ENCODE assay signal across 13 cellular contexts in the genomic region with DNA sequence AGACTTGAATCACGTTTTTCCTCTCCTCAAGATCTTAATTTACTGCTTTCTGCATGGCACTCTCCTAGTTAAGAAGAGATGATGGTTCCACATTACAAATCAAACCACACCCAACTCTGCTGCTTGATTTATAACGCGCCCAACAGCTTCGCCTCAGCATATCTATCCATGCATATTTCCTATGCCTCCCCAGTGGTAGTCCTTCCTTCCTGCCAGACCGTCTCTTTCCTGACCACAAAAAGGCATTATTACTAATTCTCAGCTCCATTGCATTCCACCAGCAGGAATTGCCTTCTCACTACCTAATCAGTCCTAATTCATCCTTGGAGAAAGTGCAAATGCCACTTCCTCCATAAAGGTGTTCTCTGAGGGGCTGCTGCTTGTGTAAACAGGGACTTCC.
DNase-seq lines count a peak whose midpoint lies in the region; ATAC-seq and TF ChIP-seq lines count a peak whose summit lies in the region.
"Had no signal": no experiment of that assay in that cellular context is flagged by ENCODE, and none has a peak within 500 bp of the region (broad histone marks: within the 10 kb centered on the region; RNA-seq: fewer than 3 reads in every experiment).

No MANE protein-coding gene starts in this region.

- H3K4me1 Mint-ChIP-seq in activated T-helper 17 cell treated with anti-CD3 and anti-CD28 coated beads, Interleukin-2, amount 50 U/mL, for 72 hours: peaks cover 19% of the 10 kb centered on the region
- peaks cover 18% of the 10 kb centered on the region for H3K4me1 Mint-ChIP-seq in activated T-helper 1 cell treated with anti-CD3 and anti-CD28 coated beads, Interleukin-12 subunit alpha, Interleukin-12 subunit beta, Interleukin-2, Interleukin-4 antibody, amounts not matched to agents 30 ng/mL and 10 ng/mL and 1 ng/mL, durations not matched to agents 14 hours and 24 hours and 36 hours (ENCODE audit: low read depth)

- peaks cover 6% of the 10 kb centered on the region for H3K27me3 Mint-ChIP-seq in activated T-helper 17 cell treated with anti-CD3 and anti-CD28 coated beads, Interleukin-2, amount 50 U/mL, for 72 hours
- no peaks in the 10 kb centered on the region for H3K27me3 Mint-ChIP-seq in activated T-helper 1 cell treated with anti-CD3 and anti-CD28 coated beads, Interleukin-12 subunit alpha, Interleukin-12 subunit beta, Interleukin-2, Interleukin-4 antibody, amounts not matched to agents 30 ng/mL and 10 ng/mL and 1 ng/mL, durations not matched to agents 14 hours and 24 hours and 36 hours (ENCODE audit: insufficient read depth)

- no peak overlapping the region for H3K27ac ChIP-seq in coronary artery
- H3K27ac ChIP-seq: neural progenitor cell, transverse colon had no signal

- H3K4me3 ChIP-seq in coronary artery: no peak overlapping the region
- H3K4me3 ChIP-seq: neural progenitor cell, transverse colon had no signal

- H3K9me3 Mint-ChIP-seq in activated T-helper 17 cell treated with anti-CD3 and anti-CD28 coated beads, Interleukin-2, amount 50 U/mL, for 72 hours: no peaks in the 10 kb centered on the region
- H3K9me3 Mint-ChIP-seq in activated T-helper 1 cell treated with anti-CD3 and anti-CD28 coated beads, Interleukin-12 subunit alpha, Interleukin-12 subunit beta, Interleukin-2, Interleukin-4 antibody, amounts not matched to agents 30 ng/mL and 10 ng/mL and 1 ng/mL, durations not matched to agents 14 hours and 24 hours and 36 hours: no peaks in the 10 kb centered on the region
- H3K9me3 Mint-ChIP-seq: neural progenitor cell had no signal

- peak; percentile 32 for ATAC-seq in HG03432 (IDR thresholded peaks at IDR 0.05; ENCODE audit: unreplicated experiment)
- no peak for ATAC-seq in activated T-helper 17 cell treated with anti-CD3 and anti-CD28 coated beads, Interleukin-2, amount 50 U/mL, for 72 hours (replicated peaks)
- ATAC-seq: Right ventricle myocardium inferior had no signal

- intact Hi-C loops in activated T-helper 1 cell treated with anti-CD3 and anti-CD28 coated beads, Interleukin-12 subunit alpha, Interleukin-12 subunit beta, Interleukin-2, Interleukin-4 antibody, amounts not matched to agents 30 ng/mL and 10 ng/mL and 1 ng/mL, durations not matched to agents 14 hours and 24 hours and 36 hours (cut with micrococcal nuclease): loop anchor here (2.0 kb wide), 1 partner anchor 30 kb away; no protein-coding TSS in a partner anchor

- peak; percentile 25 for DNase-seq in GDM1 (lab: John Stamatoyannopoulos, UW)
- peak; percentile 9 for DNase-seq in left kidney (ENCODE audit: low read depth, low spot score)
- DNase-seq in activated T-helper 1 cell treated with anti-CD3 and anti-CD28 coated beads, Interleukin-12 subunit alpha, Interleukin-12 subunit beta, Interleukin-2, Interleukin-4 antibody, amounts not matched to agents 30 ng/mL and 10 ng/mL and 1 ng/mL, durations not matched to agents 14 hours and 24 hours and 36 hours (ENCODE audit: low spot score): no peak
- DNase-seq in coronary artery (ENCODE audit: low spot score): no peak
- no peak for DNase-seq in NCI-H510A (lab: John Stamatoyannopoulos, UW)
- no peak for DNase-seq in NCI-H1436 treated with DMSO at 0.1 percent for 48 hours (lab: John Stamatoyannopoulos, UW)
- DNase-seq: central memory CD4-positive, alpha-beta T cell; NCI-H1092; transverse colon had no signal

- peak overlapping the region; percentile 38 for H3K4me3 Mint-ChIP-seq in activated T-helper 17 cell treated with anti-CD3 and anti-CD28 coated beads, Interleukin-2, amount 50 U/mL, for 72 hours
- no peak overlapping the region for H3K4me3 Mint-ChIP-seq in activated T-helper 1 cell treated with anti-CD3 and anti-CD28 coated beads, Interleukin-12 subunit alpha, Interleukin-12 subunit beta, Interleukin-2, Interleukin-4 antibody, amounts not matched to agents 30 ng/mL and 10 ng/mL and 1 ng/mL, durations not matched to agents 14 hours and 24 hours and 36 hours
- H3K4me3 Mint-ChIP-seq: neural progenitor cell had no signal

- TF ChIP-seq CTCF in coronary artery (IDR thresholded peaks at IDR 0.05): no peak

- H3K36me3 Mint-ChIP-seq in activated T-helper 17 cell treated with anti-CD3 and anti-CD28 coated beads, Interleukin-2, amount 50 U/mL, for 72 hours (ENCODE audit: low read depth): no peaks in the 10 kb centered on the region
- H3K36me3 Mint-ChIP-seq in activated T-helper 1 cell treated with anti-CD3 and anti-CD28 coated beads, Interleukin-12 subunit alpha, Interleukin-12 subunit beta, Interleukin-2, Interleukin-4 antibody, amounts not matched to agents 30 ng/mL and 10 ng/mL and 1 ng/mL, durations not matched to agents 14 hours and 24 hours and 36 hours (ENCODE audit: low read depth): no peaks in the 10 kb centered on the region
- H3K36me3 Mint-ChIP-seq: neural progenitor cell had no signal

- peak overlapping the region; percentile 63 for H3K27ac Mint-ChIP-seq in activated T-helper 17 cell treated with anti-CD3 and anti-CD28 coated beads, Interleukin-2, amount 50 U/mL, for 72 hours
- H3K27ac Mint-ChIP-seq in activated T-helper 1 cell treated with anti-CD3 and anti-CD28 coated beads, Interleukin-12 subunit alpha, Interleukin-12 subunit beta, Interleukin-2, Interleukin-4 antibody, amounts not matched to agents 30 ng/mL and 10 ng/mL and 1 ng/mL, durations not matched to agents 14 hours and 24 hours and 36 hours: no peak overlapping the region
- H3K27ac Mint-ChIP-seq: neural progenitor cell had no signal

Comparison
In these comparisons a context has a peak if more than half of its experiments do, and no peak if none do; other contexts are left out.
1. DNase-seq: peak in GDM1 (single experiment) and left kidney (single experiment); none in activated T-helper 1 cell treated with anti-CD3 and anti-CD28 coated beads, Interleukin-12 subunit alpha, Interleukin-12 subunit beta, Interleukin-2, Interleukin-4 antibody, amounts not matched to agents 30 ng/mL and 10 ng/mL and 1 ng/mL, durations not matched to agents 14 hours and 24 hours and 36 hours (single experiment), coronary artery (single experiment), NCI-H510A (single experiment) and NCI-H1436 treated with DMSO at 0.1 percent for 48 hours (single experiment).